In the genomic region with DNA sequence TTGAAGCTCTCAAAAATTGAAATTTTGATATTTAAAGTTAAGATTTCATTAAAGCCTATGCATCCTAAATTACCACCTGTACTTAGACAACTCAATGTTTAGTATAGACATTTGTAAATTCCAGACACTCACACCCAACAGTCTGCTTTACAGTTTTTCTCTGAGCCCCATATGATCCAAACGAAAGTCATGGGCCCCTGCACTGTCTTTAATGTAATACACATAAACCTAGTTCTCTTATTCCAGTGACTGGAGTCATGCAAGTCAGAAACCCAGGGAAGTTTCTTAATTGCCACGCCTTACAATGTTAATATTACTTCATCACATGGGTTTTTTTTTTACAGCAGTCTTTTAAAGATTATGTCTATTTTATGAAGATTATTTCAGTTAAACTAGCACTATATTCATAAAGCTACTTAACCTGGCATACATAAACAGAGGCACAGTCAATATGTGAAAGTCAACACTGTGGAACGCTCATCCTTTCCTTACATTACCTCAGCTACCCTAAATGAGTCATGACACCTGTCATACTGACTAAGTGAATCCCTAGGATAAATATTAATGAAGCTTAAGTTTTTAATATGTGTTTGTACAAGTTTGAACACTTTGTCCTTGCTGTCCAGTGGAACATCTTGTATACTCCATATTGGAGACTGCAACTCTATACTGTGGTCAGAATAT, we compare ENCODE assay signal across 13 cellular contexts.
DNase-seq lines count a peak whose midpoint lies in the region; ATAC-seq and TF ChIP-seq lines count a peak whose summit lies in the region.
"Had no signal": no experiment of that assay in that cellular context is flagged by ENCODE, and none has a peak within 500 bp of the region (broad histone marks: within the 10 kb centered on the region; RNA-seq: fewer than 3 reads in every experiment).

No MANE protein-coding gene starts in this region.

- no peak overlapping the region for H3K4me3 ChIP-seq in mammary epithelial cell (replicated peaks in 1 of 3; ENCODE audit: insufficient read depth in 1 of 3, low read depth in 2 of 3, low read length in 3 of 3)
- H3K4me3 ChIP-seq in effector memory CD4-positive, alpha-beta T cell (ENCODE audit: insufficient read depth, low read depth, low read length, poor library complexity, severe bottlenecking), result no peak overlapping the region

- peaks cover 11% of the 10 kb centered on the region for H3K4me1 ChIP-seq in mammary epithelial cell (ENCODE audit: insufficient read depth, low read length)
- no peaks in the 10 kb centered on the region for H3K4me1 ChIP-seq in effector memory CD4-positive, alpha-beta T cell (ENCODE audit: control insufficient read depth, insufficient read depth, low read length, poor library complexity, severe bottlenecking)

- H2AFZ ChIP-seq in mammary epithelial cell (ENCODE audit: low read depth, low read length), result no peak overlapping the region

- H3K36me3 ChIP-seq in mammary epithelial cell (ENCODE audit: insufficient read depth, low read length), result no peaks in the 10 kb centered on the region
- H3K36me3 ChIP-seq in effector memory CD4-positive, alpha-beta T cell (ENCODE audit: control insufficient read depth, insufficient read depth, low read length), result no peaks in the 10 kb centered on the region

- peak; percentile 91 for ATAC-seq in GM21360 (IDR thresholded peaks at IDR 0.05; ENCODE audit: unreplicated experiment)
- ATAC-seq in HG03139 (IDR thresholded peaks at IDR 0.05; ENCODE audit: unreplicated experiment), result peak; percentile 72
- ATAC-seq: right cardiac atrium had no signal

- no TSS peak for BruUV-seq in mammary epithelial cell (replicated peaks; lab: Mats Ljungman, UMichigan)

- H3K4me2 ChIP-seq in mammary epithelial cell (ENCODE audit: insufficient read depth, low read depth, low read length), result peak overlapping the region; percentile 15

- no peaks in the 10 kb centered on the region for H3K27me3 ChIP-seq in mammary epithelial cell (ENCODE audit: insufficient read depth, low read length)
- H3K27me3 ChIP-seq in effector memory CD4-positive, alpha-beta T cell (replicated peaks; ENCODE audit: control insufficient read depth, insufficient read depth, low read length, poor library complexity, severe bottlenecking), result peaks cover 2% of the 10 kb centered on the region

- WGBS in mammary epithelial cell (ENCODE audit: low coverage, missing lambda C conversion rate), result 61% methylated on average over 3 of the region's 3 CpGs

- H3K9ac ChIP-seq in mammary epithelial cell (ENCODE audit: insufficient read depth, low read length), result no peak overlapping the region

- intact Hi-C loops in mammary epithelial cell (cut with micrococcal nuclease), result no loop called here

- H3K27ac ChIP-seq in mammary epithelial cell (ENCODE audit: insufficient read depth, low read depth, low read length), result peak overlapping the region; percentile 35
- H3K27ac ChIP-seq in effector memory CD4-positive, alpha-beta T cell (ENCODE audit: insufficient read depth, low read length, poor library complexity, severe bottlenecking), result no peak overlapping the region

- DNase-seq in GM13977 (ENCODE audit: low spot score) (peak; percentile 21), mammary epithelial cell (peak; percentile 82), NCI-H345 treated with DMSO at 0.1 percent for 48 hours (lab: John Stamatoyannopoulos, UW; ENCODE audit: unreplicated experiment) (no peak), NCI-H526 treated with DMSO at 0.1 percent for 48 hours (lab: John Stamatoyannopoulos, UW) (no peak), C1 segment of cervical spinal cord (lab: John Stamatoyannopoulos, UW) (no peak)
- DNase-seq in effector memory CD4-positive, alpha-beta T cell, result no peak
- DNase-seq: foreskin melanocyte; midbrain; NCI-H1092; NK-92 treated with Interleukin-12 subunit alpha and Interleukin-12 subunit beta, amount 100 ng/mL, for 24 hours; right cardiac atrium had no signal

- H4K20me1 ChIP-seq in mammary epithelial cell (ENCODE audit: insufficient read depth, low read length), result no peaks in the 10 kb centered on the region

- H3K79me2 ChIP-seq in mammary epithelial cell (ENCODE audit: insufficient read depth, low read length), result no peaks in the 10 kb centered on the region

- dilution Hi-C loops in mammary epithelial cell (cut with HindIII; ENCODE audit: low sequenced_read_pairs), result no loop called here

- in situ Hi-C loops in GM13977 (cut with MboI; ENCODE audit: low pct_unique_long_range_greater_than_20kb, low sequenced_read_pairs, unreplicated experiment) (no loop called here), mammary epithelial cell (cut with MboI; ENCODE audit: low sequenced_read_pairs in 2 of 2) (no loop called here)

- TF ChIP-seq CTCF in GM13977 (IDR thresholded peaks at IDR 0.05; ENCODE audit: extremely low read depth, insufficient read depth, missing control alignments) (no peak), mammary epithelial cell (conservative IDR thresholded peaks at IDR 0.05 in 1 of 2, IDR thresholded peaks at IDR 0.05 in 1 of 2; ENCODE audit: extremely low read depth in 1 of 2, insufficient read depth in 1 of 2, low read depth in 1 of 2, low read length in 2 of 2) (no peak)

- CTCF ChIA-PET in mammary epithelial cell (lab: Charles Lee; ENCODE audit: low non-redundant PET), result interaction anchor here (0.6 to 1.9 kb wide), 2 partner anchors 19 to 58 kb away, joined by 6 read pairs; no protein-coding TSS in a partner anchor

- H3K9me3 ChIP-seq in mammary epithelial cell (replicated peaks; ENCODE audit: insufficient read depth, low read length), result no peaks in the 10 kb centered on the region
- H3K9me3 ChIP-seq in effector memory CD4-positive, alpha-beta T cell (ENCODE audit: control insufficient read depth, low read length), result no peaks in the 10 kb centered on the region

Comparison
In these comparisons a context has a peak if more than half of its experiments do, and no peak if none do; other contexts are left out.
1. DNase-seq: peak in GM13977 (single experiment) and mammary epithelial cell (single experiment); none in NCI-H345 treated with DMSO at 0.1 percent for 48 hours (single experiment), effector memory CD4-positive, alpha-beta T cell (0 of 3), NCI-H526 treated with DMSO at 0.1 percent for 48 hours (single experiment) and C1 segment of cervical spinal cord (0 of 14).